In genomic region chr10:13774303-13774893, GRCh38 we compare ENCODE assay signal across 19 cellular contexts.
"Had no signal": no experiment of that assay in that cellular context is flagged by ENCODE, and none has a peak within 500 bp of the region (broad histone marks: within the 10 kb centered on the region; RNA-seq: fewer than 3 reads in every experiment).

No MANE protein-coding gene starts in this region.

- H3K27ac Mint-ChIP-seq: activated B cell treated with CpG ODN at 0.5 μM for 24 hours; activated CD4-positive, alpha-beta T cell treated with anti-CD3 and anti-CD28 coated beads, Interleukin-2, amount 10 ng/mL, durations not matched to agents 24 days and 14 days; activated naive CD4-positive, alpha-beta T cell treated with anti-CD3 and anti-CD28 coated beads, Interleukin-2, amount 50 U/mL, for 24 hours; natural killer cell; stimulated activated naive B cell treated with anti-CD40 and anti-IgM and Interleukin-4, amounts not matched to agents 10 μg/mL and 1 μg/mL and 100 μg/mL, for 72 hours had no signal

- DNase-seq: activated B cell treated with CpG ODN at 0.5 μM for 24 hours; activated CD4-positive, alpha-beta T cell treated with anti-CD3 and anti-CD28 coated beads, Interleukin-2, amount 10 ng/mL, durations not matched to agents 24 days and 14 days; activated T-cell treated with anti-CD3 and anti-CD28 coated beads, Interleukin-2, amount 50 U/mL, for 1 hour; amniotic stem cell; hypothalamus; mammary epithelial cell; mucosa of descending colon; natural killer cell; nucleus accumbens; sigmoid colon; stimulated activated CD4-positive, alpha-beta T cell treated with anti-CD3 and anti-CD28 coated beads, Interleukin-2, amount 100 ng/mL, for 24 hours; stimulated activated naive B cell treated with anti-CD40 and anti-IgM and Interleukin-4, amounts not matched to agents 10 μg/mL and 1 μg/mL and 100 μg/mL, for 72 hours; substantia nigra; T-helper 2 cell; upper lobe of left lung had no signal

- ATAC-seq: gastroesophageal sphincter; mucosa of descending colon; natural killer cell; stimulated activated naive B cell treated with anti-CD40 and anti-IgM and Interleukin-4, amounts not matched to agents 10 μg/mL and 1 μg/mL and 100 μg/mL, for 72 hours had no signal

- H3K4me1 Mint-ChIP-seq: activated CD4-positive, alpha-beta T cell treated with anti-CD3 and anti-CD28 coated beads, Interleukin-2, amount 10 ng/mL, durations not matched to agents 24 days and 14 days; activated naive CD4-positive, alpha-beta T cell treated with anti-CD3 and anti-CD28 coated beads, Interleukin-2, amount 50 U/mL, for 24 hours; natural killer cell had no signal

- H3K9me3 Mint-ChIP-seq: activated B cell treated with CpG ODN at 0.5 μM for 24 hours; activated CD4-positive, alpha-beta T cell treated with anti-CD3 and anti-CD28 coated beads, Interleukin-2, amount 10 ng/mL, durations not matched to agents 24 days and 14 days; activated naive CD4-positive, alpha-beta T cell treated with anti-CD3 and anti-CD28 coated beads, Interleukin-2, amount 50 U/mL, for 24 hours; natural killer cell; stimulated activated naive B cell treated with anti-CD40 and anti-IgM and Interleukin-4, amounts not matched to agents 10 μg/mL and 1 μg/mL and 100 μg/mL, for 72 hours had no signal

- H3K4me1 ChIP-seq: prostate gland had no signal

- H3K27me3 ChIP-seq: gastroesophageal sphincter, sigmoid colon, upper lobe of left lung had no signal

- H3K4me3 ChIP-seq: gastroesophageal sphincter, mucosa of descending colon, prostate gland, sigmoid colon, upper lobe of left lung had no signal

- H3K4me3 Mint-ChIP-seq: activated B cell treated with CpG ODN at 0.5 μM for 24 hours; activated CD4-positive, alpha-beta T cell treated with anti-CD3 and anti-CD28 coated beads, Interleukin-2, amount 10 ng/mL, durations not matched to agents 24 days and 14 days; activated naive CD4-positive, alpha-beta T cell treated with anti-CD3 and anti-CD28 coated beads, Interleukin-2, amount 50 U/mL, for 24 hours; brain; natural killer cell; stimulated activated naive B cell treated with anti-CD40 and anti-IgM and Interleukin-4, amounts not matched to agents 10 μg/mL and 1 μg/mL and 100 μg/mL, for 72 hours had no signal

- H3K9me3 ChIP-seq: gastroesophageal sphincter, mucosa of descending colon, prostate gland, sigmoid colon, upper lobe of left lung had no signal

- H3K27me3 Mint-ChIP-seq: brain had no signal

- H3K27ac ChIP-seq: gastroesophageal sphincter, prostate gland, sigmoid colon, upper lobe of left lung had no signal

- H3K36me3 Mint-ChIP-seq: activated naive CD4-positive, alpha-beta T cell treated with anti-CD3 and anti-CD28 coated beads, Interleukin-2, amount 50 U/mL, for 24 hours; natural killer cell had no signal

- H3K36me3 ChIP-seq: gastroesophageal sphincter, prostate gland, sigmoid colon, upper lobe of left lung had no signal
